Comparison of ENCODE assay signal across 1 cellular context in the genomic region with DNA sequence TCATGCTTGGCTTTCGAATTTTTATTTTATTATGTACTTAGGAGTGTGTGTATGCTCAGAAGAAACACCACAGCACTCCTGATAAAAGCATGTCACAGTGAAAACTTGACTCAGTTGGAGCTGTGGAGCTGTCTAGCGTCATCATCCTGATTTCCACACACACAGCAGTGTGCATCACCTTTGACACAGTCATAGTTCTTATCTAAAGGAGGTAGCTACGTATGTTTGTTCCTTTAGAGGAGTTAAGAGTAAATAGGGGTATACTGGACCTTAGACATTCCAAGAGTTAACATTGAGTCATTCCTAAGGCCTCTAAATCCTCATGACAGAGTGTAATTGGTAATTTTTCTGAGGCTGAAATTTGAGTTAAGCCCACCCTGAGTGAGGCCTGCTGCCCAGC.
TF ChIP-seq lines count a peak whose summit lies in the region.

No MANE protein-coding gene starts in this region.

TF ChIP-seq in GM23338, 12 proteins besides CTCF, POLR2A, EP300 and RAD21 (continued from another document):
- TF ChIP-seq ZNF462 (CRISPR knock-in tag; IDR thresholded peaks at IDR 0.05) (no peak), EZH2phosphoT487 (IDR thresholded peaks at IDR 0.05; ENCODE audit: unreplicated experiment) (no peak), JUNB (IDR thresholded peaks at IDR 0.05; ENCODE audit: unreplicated experiment) (no peak)
